In genomic region chr2:61181382-61182058, GRCh38 we compare ENCODE assay signal across 12 cellular contexts. TPM values are rescaled to one million over a fixed set of nuclear protein-coding genes. Genes with fewer than 3 reads are reported as not detected.
DNase-seq lines count a peak whose midpoint lies in the region; ATAC-seq and TF ChIP-seq lines count a peak whose summit lies in the region.
"Had no signal": no experiment of that assay in that cellular context is flagged by ENCODE, and none has a peak within 500 bp of the region (broad histone marks: within the 10 kb centered on the region; RNA-seq: fewer than 3 reads in every experiment).

No MANE protein-coding gene starts in this region.

- peaks cover 56 to 72% of the 10 kb centered on the region in 2 donors for H3K36me3 Mint-ChIP-seq in activated naive CD4-positive, alpha-beta T cell treated with anti-CD3 and anti-CD28 coated beads, Interleukin-2, amount 50 U/mL, for 72 hours
- peaks cover 56% of the 10 kb centered on the region for H3K36me3 Mint-ChIP-seq in activated naive CD8-positive, alpha-beta T cell treated with anti-CD3 and anti-CD28 coated beads, Interleukin-2, amount 10 ng/mL, durations not matched to agents 7 days and 5 days
- no peaks in the 10 kb centered on the region for H3K36me3 Mint-ChIP-seq in glutamatergic neuron (ENCODE audit: unreplicated experiment)

- no peak for ATAC-seq in activated naive CD4-positive, alpha-beta T cell treated with anti-CD3 and anti-CD28 coated beads, Interleukin-2, amount 50 U/mL, for 72 hours
- ATAC-seq in activated naive CD8-positive, alpha-beta T cell treated with anti-CD3 and anti-CD28 coated beads, Interleukin-2, amount 10 ng/mL, durations not matched to agents 7 days and 5 days (ENCODE audit: low read depth): no peak
- no peak for ATAC-seq in GM19463 (IDR thresholded peaks at IDR 0.05; ENCODE audit: unreplicated experiment)

- H3K27ac Mint-ChIP-seq in activated naive CD4-positive, alpha-beta T cell treated with anti-CD3 and anti-CD28 coated beads, Interleukin-2, amount 50 U/mL, for 72 hours: peak overlapping the region; percentile 89 to 95
- H3K27ac Mint-ChIP-seq in activated naive CD8-positive, alpha-beta T cell treated with anti-CD3 and anti-CD28 coated beads, Interleukin-2, amount 10 ng/mL, durations not matched to agents 7 days and 5 days: no peak overlapping the region
- no peak overlapping the region for H3K27ac Mint-ChIP-seq in glutamatergic neuron (ENCODE audit: unreplicated experiment)

- H3K9me3 ChIP-seq in stomach smooth muscle (ENCODE audit: control insufficient read depth in 2 of 2, low read length in 2 of 2): no peaks in the 10 kb centered on the region
- H3K9me3 ChIP-seq: ovary, vagina had no signal

- peak overlapping the region; percentile 29 for H3K4me3 Mint-ChIP-seq in activated naive CD8-positive, alpha-beta T cell treated with anti-CD3 and anti-CD28 coated beads, Interleukin-2, amount 10 ng/mL, durations not matched to agents 7 days and 5 days
- H3K4me3 Mint-ChIP-seq in glutamatergic neuron (ENCODE audit: unreplicated experiment): peak overlapping the region; percentile 55

- POLR2A ChIA-PET in activated naive CD8-positive, alpha-beta T cell treated with anti-CD3 and anti-CD28 coated beads, Interleukin-2, amount 10 ng/mL, durations not matched to agents 7 days and 5 days (lab: Charles Lee): interaction anchor here (1.2 kb wide), 1 partner anchor 39 kb away, joined by 3 read pairs; no protein-coding TSS in a partner anchor

- H3K9ac ChIP-seq in stomach smooth muscle (ENCODE audit: low read length in 2 of 2): peak overlapping the region; percentile 22 to 55

- peaks cover 36% of the 10 kb centered on the region for H3K4me1 ChIP-seq in stomach smooth muscle (ENCODE audit: control insufficient read depth, insufficient read depth, low read length)

- peaks cover 32 to 40% of the 10 kb centered on the region in 2 donors for H3K36me3 ChIP-seq in stomach smooth muscle (ENCODE audit: control insufficient read depth in 2 of 2, insufficient read depth in 2 of 2, low read length in 2 of 2)

- no peak for TF ChIP-seq CTCF in glutamatergic neuron (IDR thresholded peaks at IDR 0.05; ENCODE audit: partially characterized antibody, unreplicated experiment)

- no peak for DNase-seq in activated naive CD4-positive, alpha-beta T cell treated with anti-CD3 and anti-CD28 coated beads, Interleukin-2, amount 50 U/mL, for 72 hours (ENCODE audit: low spot score in 2 of 2)
- DNase-seq in activated naive CD4-positive, alpha-beta T cell treated with Interleukin-2 at 50 U/mL for 16 hours: no peak
- no peak for DNase-seq in activated naive CD8-positive, alpha-beta T cell treated with anti-CD3 and anti-CD28 coated beads, Interleukin-2, amount 10 ng/mL, durations not matched to agents 7 days and 5 days
- DNase-seq in glutamatergic neuron (no peak), SKM-1 treated with dmso at 0.1 percent for 144 hours (lab: John Stamatoyannopoulos, UW; ENCODE audit: unreplicated experiment) (no peak), 8988T (no peak)
- DNase-seq: activated gamma-delta T cell, islet precursor cell, ovary had no signal

- no peaks in the 10 kb centered on the region for H3K27me3 ChIP-seq in stomach smooth muscle (ENCODE audit: control insufficient read depth in 1 of 2, insufficient read depth in 2 of 2, low read length in 2 of 2)
- H3K27me3 ChIP-seq: ovary, vagina had no signal

- peak overlapping the region; percentile 71 for H3K27ac ChIP-seq in stomach smooth muscle (ENCODE audit: low read length)

- peak overlapping the region in 1 of 2 donors; percentile 40 for H3K4me3 ChIP-seq in stomach smooth muscle (ENCODE audit: low read length in 2 of 2)
- H3K4me3 ChIP-seq: ovary, vagina had no signal

- no peaks in the 10 kb centered on the region for H3K9me3 Mint-ChIP-seq in activated naive CD4-positive, alpha-beta T cell treated with anti-CD3 and anti-CD28 coated beads, Interleukin-2, amount 50 U/mL, for 72 hours
- H3K9me3 Mint-ChIP-seq in activated naive CD8-positive, alpha-beta T cell treated with anti-CD3 and anti-CD28 coated beads, Interleukin-2, amount 10 ng/mL, durations not matched to agents 7 days and 5 days: peaks cover 2% of the 10 kb centered on the region
- H3K9me3 Mint-ChIP-seq in glutamatergic neuron (ENCODE audit: unreplicated experiment): peaks cover 7% of the 10 kb centered on the region

- H3K27me3 Mint-ChIP-seq in activated naive CD8-positive, alpha-beta T cell treated with anti-CD3 and anti-CD28 coated beads, Interleukin-2, amount 10 ng/mL, durations not matched to agents 7 days and 5 days: no peaks in the 10 kb centered on the region
- H3K27me3 Mint-ChIP-seq in glutamatergic neuron (ENCODE audit: unreplicated experiment): peaks cover 10% of the 10 kb centered on the region

- peaks cover 53% of the 10 kb centered on the region for H3K4me1 Mint-ChIP-seq in activated naive CD8-positive, alpha-beta T cell treated with anti-CD3 and anti-CD28 coated beads, Interleukin-2, amount 10 ng/mL, durations not matched to agents 7 days and 5 days
- peaks cover 30% of the 10 kb centered on the region for H3K4me1 Mint-ChIP-seq in glutamatergic neuron (ENCODE audit: low read depth, unreplicated experiment)

RNA-seq across cellular contexts. Expression of gene C2orf74, which starts 19.5 kb away (rescaled TPM):
- total RNA-seq in activated naive CD4-positive, alpha-beta T cell treated with anti-CD3 and anti-CD28 coated beads, Interleukin-2, amount 50 U/mL, for 72 hours: 10 to 100 TPM in 1 of 2 donors, 1 to 10 TPM in 1; 9.7 to 14.4 TPM
- 10 to 100 TPM in 1 of 2 experiments, 1 to 10 TPM in 1; 7.6 to 16.1 TPM for total RNA-seq in activated naive CD8-positive, alpha-beta T cell treated with anti-CD3 and anti-CD28 coated beads, Interleukin-2, amount 10 ng/mL, durations not matched to agents 7 days and 5 days
- total RNA-seq in glutamatergic neuron (ENCODE audit: unreplicated experiment): 15.1 TPM

Comparison
In these comparisons a context has a peak if more than half of its experiments do, and no peak if none do; other contexts are left out.
1. H3K27ac Mint-ChIP-seq: peak in activated naive CD4-positive, alpha-beta T cell treated with anti-CD3 and anti-CD28 coated beads, Interleukin-2, amount 50 U/mL, for 72 hours (2 of 2); none in activated naive CD8-positive, alpha-beta T cell treated with anti-CD3 and anti-CD28 coated beads, Interleukin-2, amount 10 ng/mL, durations not matched to agents 7 days and 5 days (single experiment) and glutamatergic neuron (single experiment).